ENCODE assay signal across 1 cellular context in genomic region chr2:74502720-74503505, GRCh38.
TF ChIP-seq lines count a peak whose summit lies in the region.

No MANE protein-coding gene starts in this region.

TF ChIP-seq in WTC11, 78 proteins besides CTCF, POLR2A, EP300 and RAD21 (continued from another document and continues in another):
- TF ChIP-seq, protein P1, sequence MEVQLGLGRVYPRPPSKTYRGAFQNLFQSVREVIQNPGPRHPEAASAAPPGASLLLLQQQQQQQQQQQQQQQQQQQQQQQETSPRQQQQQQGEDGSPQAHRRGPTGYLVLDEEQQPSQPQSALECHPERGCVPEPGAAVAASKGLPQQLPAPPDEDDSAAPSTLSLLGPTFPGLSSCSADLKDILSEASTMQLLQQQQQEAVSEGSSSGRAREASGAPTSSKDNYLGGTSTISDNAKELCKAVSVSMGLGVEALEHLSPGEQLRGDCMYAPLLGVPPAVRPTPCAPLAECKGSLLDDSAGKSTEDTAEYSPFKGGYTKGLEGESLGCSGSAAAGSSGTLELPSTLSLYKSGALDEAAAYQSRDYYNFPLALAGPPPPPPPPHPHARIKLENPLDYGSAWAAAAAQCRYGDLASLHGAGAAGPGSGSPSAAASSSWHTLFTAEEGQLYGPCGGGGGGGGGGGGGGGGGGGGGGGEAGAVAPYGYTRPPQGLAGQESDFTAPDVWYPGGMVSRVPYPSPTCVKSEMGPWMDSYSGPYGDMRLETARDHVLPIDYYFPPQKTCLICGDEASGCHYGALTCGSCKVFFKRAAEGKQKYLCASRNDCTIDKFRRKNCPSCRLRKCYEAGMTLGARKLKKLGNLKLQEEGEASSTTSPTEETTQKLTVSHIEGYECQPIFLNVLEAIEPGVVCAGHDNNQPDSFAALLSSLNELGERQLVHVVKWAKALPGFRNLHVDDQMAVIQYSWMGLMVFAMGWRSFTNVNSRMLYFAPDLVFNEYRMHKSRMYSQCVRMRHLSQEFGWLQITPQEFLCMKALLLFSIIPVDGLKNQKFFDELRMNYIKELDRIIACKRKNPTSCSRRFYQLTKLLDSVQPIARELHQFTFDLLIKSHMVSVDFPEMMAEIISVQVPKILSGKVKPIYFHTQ (CRISPR knock-in tag; IDR thresholded peaks at IDR 0.05), result no peak
- TF ChIP-seq ATF2 (CRISPR knock-in tag; IDR thresholded peaks at IDR 0.05; ENCODE audit: borderline replicate concordance, low read depth) (no peak), GRHL2 (CRISPR knock-in tag; IDR thresholded peaks at IDR 0.05; ENCODE audit: insufficient replicate concordance, severe bottlenecking) (no peak), SP1 (CRISPR knock-in tag; conservative IDR thresholded peaks at IDR 0.05) (no peak; the same call in none of the 2 replicates), OVOL2 (CRISPR knock-in tag; IDR thresholded peaks at IDR 0.05; ENCODE audit: borderline replicate concordance) (no peak), IRF2 (CRISPR knock-in tag; IDR thresholded peaks at IDR 0.05; ENCODE audit: borderline replicate concordance, low read depth) (no peak), TEAD1 (CRISPR knock-in tag; IDR thresholded peaks at IDR 0.05) (no peak; the same call in 1 of the 2 replicates), FOXJ3 (CRISPR knock-in tag; IDR thresholded peaks at IDR 0.05; ENCODE audit: borderline replicate concordance) (no peak), PRRX2 (CRISPR knock-in tag; IDR thresholded peaks at IDR 0.05) (no peak), ARID4B (CRISPR knock-in tag; IDR thresholded peaks at IDR 0.05; ENCODE audit: borderline replicate concordance) (no peak), ZNF396 (CRISPR knock-in tag; IDR thresholded peaks at IDR 0.05; ENCODE audit: borderline replicate concordance) (no peak), FOXP1 (CRISPR knock-in tag; IDR thresholded peaks at IDR 0.05; ENCODE audit: borderline replicate concordance) (0 out of 2 replicates have a peak, but pooled peaks have one; percentile 38), ATF3 (CRISPR knock-in tag; conservative IDR thresholded peaks at IDR 0.05) (0 out of 2 replicates have a peak, but pooled peaks have one; percentile 28), SOX15 (CRISPR knock-in tag; IDR thresholded peaks at IDR 0.05) (no peak), ELF4 (CRISPR knock-in tag; IDR thresholded peaks at IDR 0.05; ENCODE audit: low read depth) (no peak), HMGXB4 (CRISPR knock-in tag; IDR thresholded peaks at IDR 0.05) (peak; percentile 64; the same call in 1 of the 2 replicates), ZNF317 (CRISPR knock-in tag; IDR thresholded peaks at IDR 0.05; ENCODE audit: borderline replicate concordance, low read depth) (no peak), NR2C2 (CRISPR knock-in tag; IDR thresholded peaks at IDR 0.05) (no peak), MLX (CRISPR knock-in tag; IDR thresholded peaks at IDR 0.05) (no peak), ZNF671 (CRISPR knock-in tag; IDR thresholded peaks at IDR 0.05) (no peak), ZNF232 (CRISPR knock-in tag; IDR thresholded peaks at IDR 0.05) (no peak), JUN (CRISPR knock-in tag; IDR thresholded peaks at IDR 0.05) (no peak)
- TF ChIP-seq, protein P2, sequence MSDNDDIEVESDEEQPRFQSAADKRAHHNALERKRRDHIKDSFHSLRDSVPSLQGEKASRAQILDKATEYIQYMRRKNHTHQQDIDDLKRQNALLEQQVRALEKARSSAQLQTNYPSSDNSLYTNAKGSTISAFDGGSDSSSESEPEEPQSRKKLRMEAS (CRISPR knock-in tag; IDR thresholded peaks at IDR 0.05), result peak; percentile 57; the same call in 1 of the 2 replicates
- TF ChIP-seq, protein P3, sequence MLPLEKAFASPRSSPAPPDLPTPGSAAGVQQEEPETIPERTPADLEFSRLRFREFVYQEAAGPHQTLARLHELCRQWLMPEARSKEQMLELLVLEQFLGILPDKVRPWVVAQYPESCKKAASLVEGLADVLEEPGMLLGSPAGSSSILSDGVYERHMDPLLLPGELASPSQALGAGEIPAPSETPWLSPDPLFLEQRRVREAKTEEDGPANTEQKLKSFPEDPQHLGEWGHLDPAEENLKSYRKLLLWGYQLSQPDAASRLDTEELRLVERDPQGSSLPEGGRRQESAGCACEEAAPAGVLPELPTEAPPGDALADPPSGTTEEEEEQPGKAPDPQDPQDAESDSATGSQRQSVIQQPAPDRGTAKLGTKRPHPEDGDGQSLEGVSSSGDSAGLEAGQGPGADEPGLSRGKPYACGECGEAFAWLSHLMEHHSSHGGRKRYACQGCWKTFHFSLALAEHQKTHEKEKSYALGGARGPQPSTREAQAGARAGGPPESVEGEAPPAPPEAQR (CRISPR knock-in tag; IDR thresholded peaks at IDR 0.05), result no peak
- TF ChIP-seq, protein P4, sequence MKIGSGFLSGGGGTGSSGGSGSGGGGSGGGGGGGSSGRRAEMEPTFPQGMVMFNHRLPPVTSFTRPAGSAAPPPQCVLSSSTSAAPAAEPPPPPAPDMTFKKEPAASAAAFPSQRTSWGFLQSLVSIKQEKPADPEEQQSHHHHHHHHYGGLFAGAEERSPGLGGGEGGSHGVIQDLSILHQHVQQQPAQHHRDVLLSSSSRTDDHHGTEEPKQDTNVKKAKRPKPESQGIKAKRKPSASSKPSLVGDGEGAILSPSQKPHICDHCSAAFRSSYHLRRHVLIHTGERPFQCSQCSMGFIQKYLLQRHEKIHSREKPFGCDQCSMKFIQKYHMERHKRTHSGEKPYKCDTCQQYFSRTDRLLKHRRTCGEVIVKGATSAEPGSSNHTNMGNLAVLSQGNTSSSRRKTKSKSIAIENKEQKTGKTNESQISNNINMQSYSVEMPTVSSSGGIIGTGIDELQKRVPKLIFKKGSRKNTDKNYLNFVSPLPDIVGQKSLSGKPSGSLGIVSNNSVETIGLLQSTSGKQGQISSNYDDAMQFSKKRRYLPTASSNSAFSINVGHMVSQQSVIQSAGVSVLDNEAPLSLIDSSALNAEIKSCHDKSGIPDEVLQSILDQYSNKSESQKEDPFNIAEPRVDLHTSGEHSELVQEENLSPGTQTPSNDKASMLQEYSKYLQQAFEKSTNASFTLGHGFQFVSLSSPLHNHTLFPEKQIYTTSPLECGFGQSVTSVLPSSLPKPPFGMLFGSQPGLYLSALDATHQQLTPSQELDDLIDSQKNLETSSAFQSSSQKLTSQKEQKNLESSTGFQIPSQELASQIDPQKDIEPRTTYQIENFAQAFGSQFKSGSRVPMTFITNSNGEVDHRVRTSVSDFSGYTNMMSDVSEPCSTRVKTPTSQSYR (CRISPR knock-in tag; IDR thresholded peaks at IDR 0.05), result no peak
- TF ChIP-seq, protein P5, sequence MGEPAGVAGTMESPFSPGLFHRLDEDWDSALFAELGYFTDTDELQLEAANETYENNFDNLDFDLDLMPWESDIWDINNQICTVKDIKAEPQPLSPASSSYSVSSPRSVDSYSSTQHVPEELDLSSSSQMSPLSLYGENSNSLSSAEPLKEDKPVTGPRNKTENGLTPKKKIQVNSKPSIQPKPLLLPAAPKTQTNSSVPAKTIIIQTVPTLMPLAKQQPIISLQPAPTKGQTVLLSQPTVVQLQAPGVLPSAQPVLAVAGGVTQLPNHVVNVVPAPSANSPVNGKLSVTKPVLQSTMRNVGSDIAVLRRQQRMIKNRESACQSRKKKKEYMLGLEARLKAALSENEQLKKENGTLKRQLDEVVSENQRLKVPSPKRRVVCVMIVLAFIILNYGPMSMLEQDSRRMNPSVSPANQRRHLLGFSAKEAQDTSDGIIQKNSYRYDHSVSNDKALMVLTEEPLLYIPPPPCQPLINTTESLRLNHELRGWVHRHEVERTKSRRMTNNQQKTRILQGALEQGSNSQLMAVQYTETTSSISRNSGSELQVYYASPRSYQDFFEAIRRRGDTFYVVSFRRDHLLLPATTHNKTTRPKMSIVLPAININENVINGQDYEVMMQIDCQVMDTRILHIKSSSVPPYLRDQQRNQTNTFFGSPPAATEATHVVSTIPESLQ (CRISPR knock-in tag; IDR thresholded peaks at IDR 0.05), result no peak
- TF ChIP-seq, protein P6, sequence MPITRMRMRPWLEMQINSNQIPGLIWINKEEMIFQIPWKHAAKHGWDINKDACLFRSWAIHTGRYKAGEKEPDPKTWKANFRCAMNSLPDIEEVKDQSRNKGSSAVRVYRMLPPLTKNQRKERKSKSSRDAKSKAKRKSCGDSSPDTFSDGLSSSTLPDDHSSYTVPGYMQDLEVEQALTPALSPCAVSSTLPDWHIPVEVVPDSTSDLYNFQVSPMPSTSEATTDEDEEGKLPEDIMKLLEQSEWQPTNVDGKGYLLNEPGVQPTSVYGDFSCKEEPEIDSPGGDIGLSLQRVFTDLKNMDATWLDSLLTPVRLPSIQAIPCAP (CRISPR knock-in tag; IDR thresholded peaks at IDR 0.05), result no peak
- TF ChIP-seq, protein P7, sequence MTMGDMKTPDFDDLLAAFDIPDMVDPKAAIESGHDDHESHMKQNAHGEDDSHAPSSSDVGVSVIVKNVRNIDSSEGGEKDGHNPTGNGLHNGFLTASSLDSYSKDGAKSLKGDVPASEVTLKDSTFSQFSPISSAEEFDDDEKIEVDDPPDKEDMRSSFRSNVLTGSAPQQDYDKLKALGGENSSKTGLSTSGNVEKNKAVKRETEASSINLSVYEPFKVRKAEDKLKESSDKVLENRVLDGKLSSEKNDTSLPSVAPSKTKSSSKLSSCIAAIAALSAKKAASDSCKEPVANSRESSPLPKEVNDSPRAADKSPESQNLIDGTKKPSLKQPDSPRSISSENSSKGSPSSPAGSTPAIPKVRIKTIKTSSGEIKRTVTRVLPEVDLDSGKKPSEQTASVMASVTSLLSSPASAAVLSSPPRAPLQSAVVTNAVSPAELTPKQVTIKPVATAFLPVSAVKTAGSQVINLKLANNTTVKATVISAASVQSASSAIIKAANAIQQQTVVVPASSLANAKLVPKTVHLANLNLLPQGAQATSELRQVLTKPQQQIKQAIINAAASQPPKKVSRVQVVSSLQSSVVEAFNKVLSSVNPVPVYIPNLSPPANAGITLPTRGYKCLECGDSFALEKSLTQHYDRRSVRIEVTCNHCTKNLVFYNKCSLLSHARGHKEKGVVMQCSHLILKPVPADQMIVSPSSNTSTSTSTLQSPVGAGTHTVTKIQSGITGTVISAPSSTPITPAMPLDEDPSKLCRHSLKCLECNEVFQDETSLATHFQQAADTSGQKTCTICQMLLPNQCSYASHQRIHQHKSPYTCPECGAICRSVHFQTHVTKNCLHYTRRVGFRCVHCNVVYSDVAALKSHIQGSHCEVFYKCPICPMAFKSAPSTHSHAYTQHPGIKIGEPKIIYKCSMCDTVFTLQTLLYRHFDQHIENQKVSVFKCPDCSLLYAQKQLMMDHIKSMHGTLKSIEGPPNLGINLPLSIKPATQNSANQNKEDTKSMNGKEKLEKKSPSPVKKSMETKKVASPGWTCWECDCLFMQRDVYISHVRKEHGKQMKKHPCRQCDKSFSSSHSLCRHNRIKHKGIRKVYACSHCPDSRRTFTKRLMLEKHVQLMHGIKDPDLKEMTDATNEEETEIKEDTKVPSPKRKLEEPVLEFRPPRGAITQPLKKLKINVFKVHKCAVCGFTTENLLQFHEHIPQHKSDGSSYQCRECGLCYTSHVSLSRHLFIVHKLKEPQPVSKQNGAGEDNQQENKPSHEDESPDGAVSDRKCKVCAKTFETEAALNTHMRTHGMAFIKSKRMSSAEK (CRISPR knock-in tag; IDR thresholded peaks at IDR 0.05; ENCODE audit: borderline replicate concordance), result no peak
